ENCODE assay signal across 1 cellular context in the genomic region with DNA sequence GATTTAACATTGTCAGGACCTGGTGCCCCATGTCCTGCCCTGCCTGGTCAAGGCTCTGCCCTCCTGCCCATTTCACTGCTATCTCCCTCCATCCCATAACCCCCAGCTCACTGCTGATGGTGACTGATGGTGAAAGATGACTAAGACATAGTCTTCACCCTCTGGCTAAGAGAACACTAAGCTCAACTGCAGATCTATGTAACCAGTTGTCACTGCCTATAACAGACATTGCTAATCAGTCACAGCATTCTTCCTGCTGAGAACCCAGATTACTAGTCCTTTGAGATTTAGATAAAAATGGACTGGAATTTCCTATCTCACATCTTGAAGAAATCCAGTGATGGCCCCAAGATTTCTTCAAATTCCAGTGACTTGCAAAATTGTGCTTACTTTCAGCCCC.
TF ChIP-seq lines count a peak whose summit lies in the region.

No MANE protein-coding gene starts in this region.

TF ChIP-seq in GM23338, 12 proteins besides CTCF, POLR2A, EP300 and RAD21 (continued from another document):
- TF ChIP-seq ETS1 (IDR thresholded peaks at IDR 0.05) (no peak), JUNB (IDR thresholded peaks at IDR 0.05; ENCODE audit: unreplicated experiment) (no peak), REST (IDR thresholded peaks at IDR 0.05; ENCODE audit: unreplicated experiment) (no peak), STAT1 (IDR thresholded peaks at IDR 0.05; ENCODE audit: unreplicated experiment) (no peak), ZNF462 (CRISPR knock-in tag; IDR thresholded peaks at IDR 0.05) (no peak), ZNF114 (CRISPR knock-in tag; IDR thresholded peaks at IDR 0.05) (no peak)
